1 cellular context compared by ENCODE assay signal in genomic region chr6:7236312-7237209, GRCh38.
TF ChIP-seq lines count a peak whose summit lies in the region.

No MANE protein-coding gene starts in this region.

TF ChIP-seq in GM23338, 12 proteins besides CTCF, POLR2A, EP300 and RAD21 (continued from another document):
- TF ChIP-seq ETS1 (IDR thresholded peaks at IDR 0.05): no peak
- no peak for TF ChIP-seq POLR2AphosphoS5 (IDR thresholded peaks at IDR 0.05; ENCODE audit: low read depth)
- TF ChIP-seq NANOG (IDR thresholded peaks at IDR 0.05; ENCODE audit: borderline replicate concordance): no peak
